19 cellular contexts compared by ENCODE assay signal in genomic region chr5:112136773-112137172, GRCh38.
A peak's percentile ranks its signal among the peaks of the same experiment; 100 is the strongest.
DNase-seq lines count a peak whose midpoint lies in the region; ATAC-seq and TF ChIP-seq lines count a peak whose summit lies in the region.
"Had no signal": no experiment of that assay in that cellular context is flagged by ENCODE, and none has a peak within 500 bp of the region (broad histone marks: within the 10 kb centered on the region; RNA-seq: fewer than 3 reads in every experiment).

No MANE protein-coding gene starts in this region.

- intact Hi-C loops in heart left ventricle (cut with DNase I) = loop anchor here in 1 of 10 donors (5.0 kb wide), 1 partner anchor 129 kb away; no protein-coding TSS in a partner anchor
- intact Hi-C loops in cardiac septum (cut with DNase I) = no loop called here

- DNase-seq in heart left ventricle (peak in 3 of 5 donors; percentile 25 to 36 (median 35)), cardiac septum (ENCODE audit: low spot score) (no peak), DND-41 (peak; percentile 12), cardiac fibroblast (ENCODE audit: low read depth in 2 of 2) (peak; percentile 17 to 19), NCI-H1048 (lab: John Stamatoyannopoulos, UW) (no peak)
- DNase-seq in activated effector memory CD4-positive, alpha-beta T cell treated with Interleukin-2 at 50 U/mL for 16 hours = no peak
- no peak for DNase-seq in effector CD4-positive, alpha-beta T cell
- DNase-seq: 8988T; C1 segment of cervical spinal cord; CD4-positive, alpha-beta T cell; DMS153; DMS79; GF-D8; H7; HFFc6; IMR-90 had no signal

- H3K9me3 ChIP-seq in heart left ventricle = peaks cover 0 to 7% (median 0%) of the 10 kb centered on the region in 12 donors
- 0 out of 22 replicates have a peak, but pooled peaks cover 0 to 4% (median 0%) of the 10 kb centered on the region in 11 experiments for H3K9me3 ChIP-seq in BLaER1 treated with 17β-estradiol and CSF1 and Interleukin-3, amounts not matched to agents 10 nM and 100 nM (replicated peaks in 1 of 11)
- no peaks in the 10 kb centered on the region for H3K9me3 ChIP-seq in DND-41 (ENCODE audit: insufficient read depth, low read length, severe bottlenecking)

- H3K4me1 ChIP-seq in heart left ventricle = peaks cover 0 to 1% (median 0%) of the 10 kb centered on the region in 12 donors
- H3K4me1 ChIP-seq in BLaER1 treated with 17β-estradiol and CSF1 and Interleukin-3, amounts not matched to agents 10 nM and 100 nM = peaks cover 0 to 6% (median 5%) of the 10 kb centered on the region in 10 experiments; a peak in 8 of 20 replicates
- H3K4me1 ChIP-seq in DND-41 (ENCODE audit: insufficient read depth, low read length) = no peaks in the 10 kb centered on the region

- H3K4me3 ChIP-seq in heart left ventricle = no peak overlapping the region
- no peak overlapping the region for H3K4me3 ChIP-seq in BLaER1 treated with 17β-estradiol and CSF1 and Interleukin-3, amounts not matched to agents 10 nM and 100 nM
- H3K4me3 ChIP-seq in DND-41 (ENCODE audit: low read depth in 1 of 2, low read length in 2 of 2) = no peak overlapping the region
- H3K4me3 ChIP-seq in cardiac fibroblast (replicated peaks in 1 of 2; ENCODE audit: low read depth in 2 of 2, low read length in 2 of 2) = no peak overlapping the region
- H3K4me3 ChIP-seq: GM23338 had no signal

- no peaks in the 10 kb centered on the region for H3K27me3 ChIP-seq in heart left ventricle
- no peaks in the 10 kb centered on the region for H3K27me3 ChIP-seq in BLaER1 treated with 17β-estradiol and CSF1 and Interleukin-3, amounts not matched to agents 10 nM and 100 nM
- H3K27me3 ChIP-seq in DND-41 (ENCODE audit: insufficient read depth, low read length, poor library complexity) = no peaks in the 10 kb centered on the region

- no peak for TF ChIP-seq POLR2A in heart left ventricle (IDR thresholded peaks at IDR 0.05)

- TF ChIP-seq CTCF in heart left ventricle (IDR thresholded peaks at IDR 0.05) = no peak
- no peak for TF ChIP-seq CTCF in DND-41 (IDR thresholded peaks at IDR 0.05; ENCODE audit: borderline replicate concordance, extremely low read depth, low read length, poor library complexity, severe bottlenecking)
- TF ChIP-seq CTCF in cardiac fibroblast (IDR thresholded peaks at IDR 0.05; ENCODE audit: low read depth, low read length) = no peak

- H3K9ac ChIP-seq in BLaER1 treated with 17β-estradiol and CSF1 and Interleukin-3, amounts not matched to agents 10 nM and 100 nM = no peak overlapping the region
- no peak overlapping the region for H3K9ac ChIP-seq in DND-41 (ENCODE audit: low read depth, low read length)

- H3K36me3 ChIP-seq in heart left ventricle (no peaks in the 10 kb centered on the region), DND-41 (ENCODE audit: insufficient read depth, low read length) (no peaks in the 10 kb centered on the region)
- no peaks in the 10 kb centered on the region for H3K36me3 ChIP-seq in BLaER1 treated with 17β-estradiol and CSF1 and Interleukin-3, amounts not matched to agents 10 nM and 100 nM

- WGBS in heart left ventricle, 4 donors = 31 to 49% (median 37%) methylated on average over 6 of the region's 6 CpGs

- H3K4me2 ChIP-seq in BLaER1 treated with 17β-estradiol and CSF1 and Interleukin-3, amounts not matched to agents 10 nM and 100 nM = peak overlapping the region in 9 of 11 experiments; percentile 2 to 38 (median 26); a peak in 8 of 22 replicates
- no peak overlapping the region for H3K4me2 ChIP-seq in DND-41 (ENCODE audit: insufficient read depth, low read length)
- H3K4me2 ChIP-seq: GM23338 had no signal

- ATAC-seq in heart left ventricle = peak in 2 of 4 donors; percentile 45 to 77
- ATAC-seq in DND-41 (ENCODE audit: insufficient read depth, low read depth) = peak; percentile 53; the same call in 2 of the 3 replicates
- ATAC-seq: GM23338, HCT116 had no signal

- H2AFZ ChIP-seq in DND-41 (ENCODE audit: low read depth, low read length) = no peak overlapping the region
- H2AFZ ChIP-seq: GM23338 had no signal

- H3K27ac ChIP-seq in heart left ventricle = no peak overlapping the region
- H3K27ac ChIP-seq in BLaER1 treated with 17β-estradiol and CSF1 and Interleukin-3, amounts not matched to agents 10 nM and 100 nM = no peak overlapping the region
- H3K27ac ChIP-seq in DND-41 (ENCODE audit: low read length) = no peak overlapping the region

- H4K20me1 ChIP-seq in BLaER1 treated with 17β-estradiol and CSF1 and Interleukin-3, amounts not matched to agents 10 nM and 100 nM = no peaks in the 10 kb centered on the region
- no peaks in the 10 kb centered on the region for H4K20me1 ChIP-seq in DND-41 (ENCODE audit: insufficient read depth, low read length)

- H3K79me2 ChIP-seq in DND-41 (ENCODE audit: insufficient read depth, low read length) = no peaks in the 10 kb centered on the region

Comparison
In these comparisons a context has a peak if more than half of its experiments do, and no peak if none do; other contexts are left out.
1. DNase-seq: peak in heart left ventricle (3 of 5), DND-41 (single experiment) and cardiac fibroblast (2 of 2); none in cardiac septum (single experiment), NCI-H1048 (single experiment), activated effector memory CD4-positive, alpha-beta T cell treated with Interleukin-2 at 50 U/mL for 16 hours (single experiment) and effector CD4-positive, alpha-beta T cell (single experiment).